ENCODE assay signal across 1 cellular context in genomic region chr18:24016643-24017042, GRCh38.
TF ChIP-seq lines count a peak whose summit lies in the region.

No MANE protein-coding gene starts in this region.

TF ChIP-seq in HEK293, 187 proteins besides CTCF, POLR2A, EP300 and RAD21 (continued from another document):
- TF ChIP-seq ZNF692 (tag by site-specific recombination; IDR thresholded peaks at IDR 0.05) (no peak), ZNF335 (tag by site-specific recombination; conservative IDR thresholded peaks at IDR 0.05) (no peak), REPIN1 (tag by site-specific recombination; IDR thresholded peaks at IDR 0.05; ENCODE audit: low read depth) (no peak)
